ENCODE assay signal across 37 cellular contexts in genomic region chrX:132965461-132965860, GRCh38. TPM values are rescaled to one million over a fixed set of nuclear protein-coding genes. Genes with fewer than 3 reads are reported as not detected.
"Had no signal": no experiment of that assay in that cellular context is flagged by ENCODE, and none has a peak within 500 bp of the region (broad histone marks: within the 10 kb centered on the region; RNA-seq: fewer than 3 reads in every experiment).

No MANE protein-coding gene starts in this region.

- H3K9me3 ChIP-seq: MG63 had no signal

- H3K4me3 ChIP-seq: MG63 had no signal

- H3K27me3 ChIP-seq: MG63 had no signal

- H3K36me3 ChIP-seq: MG63 had no signal

- DNase-seq: Kasumi-1, MG63, MM.1S, MV-4-11, NCI-H1048, NCI-H1092, NCI-H1092 treated with DMSO at 0.1 percent for 48 hours, NCI-H1105, NCI-H1105 treated with DMSO at 0.1 percent for 48 hours, NCI-H1417, NCI-H1417 treated with DMSO at 0.1 percent for 48 hours, NCI-H1436, NCI-H1436 treated with DMSO at 0.1 percent for 48 hours, NCI-H146, NCI-H1694, NCI-H1694 treated with DMSO at 0.1 percent for 48 hours, NCI-H187, NCI-H187 treated with DMSO at 0.1 percent for 48 hours, NCI-H1930, NCI-H2029, NCI-H2029 treated with DMSO at 0.1 percent for 48 hours, NCI-H2081, NCI-H2081 treated with DMSO at 0.1 percent for 48 hours, NCI-H2107, NCI-H2171, NCI-H2171 treated with DMSO at 0.1 percent for 48 hours, NCI-H2227 treated with DMSO at 0.1 percent for 48 hours, NCI-H226, NCI-H345, NCI-H446, NCI-H446 treated with DMSO at 0.1 percent for 48 hours, NCI-H510A, NCI-H510A treated with DMSO at 0.1 percent for 48 hours, NCI-H524, NCI-H524 treated with DMSO at 0.1 percent for 48 hours had no signal

RNA-seq across cellular contexts. Expression of gene HS6ST2, which starts 7.0 kb away (rescaled TPM):
- total RNA-seq: LHCN-M2, M059J had no signal
